In genomic region chr6:129481706-129482105, GRCh38 we compare ENCODE assay signal across 1 cellular context.
TF ChIP-seq lines count a peak whose summit lies in the region.

No MANE protein-coding gene starts in this region.

TF ChIP-seq in HepG2, 621 proteins besides CTCF, POLR2A, EP300 and RAD21 (continued from another document):
- TF ChIP-seq, protein P1, sequence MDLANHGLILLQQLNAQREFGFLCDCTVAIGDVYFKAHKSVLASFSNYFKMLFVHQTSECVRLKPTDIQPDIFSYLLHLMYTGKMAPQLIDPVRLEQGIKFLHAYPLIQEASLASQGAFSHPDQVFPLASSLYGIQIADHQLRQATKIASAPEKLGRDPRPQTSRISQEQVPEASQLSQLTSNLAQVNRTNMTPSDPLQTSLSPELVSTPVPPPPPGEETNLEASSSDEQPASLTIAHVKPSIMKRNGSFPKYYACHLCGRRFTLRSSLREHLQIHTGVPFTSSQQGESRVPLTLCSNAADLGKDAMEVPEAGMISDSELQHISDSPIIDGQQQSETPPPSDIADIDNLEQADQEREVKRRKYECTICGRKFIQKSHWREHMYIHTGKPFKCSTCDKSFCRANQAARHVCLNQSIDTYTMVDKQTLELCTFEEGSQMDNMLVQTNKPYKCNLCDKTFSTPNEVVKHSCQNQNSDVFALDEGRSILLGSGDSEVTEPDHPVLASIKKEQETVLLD (CRISPR knock-in tag; IDR thresholded peaks at IDR 0.05; ENCODE audit: low read depth): no peak
- TF ChIP-seq ZSCAN5A (CRISPR knock-in tag; IDR thresholded peaks at IDR 0.05; ENCODE audit: borderline replicate concordance) (no peak), KDM3A (CRISPR knock-in tag; IDR thresholded peaks at IDR 0.05; ENCODE audit: low read depth) (no peak), MAFG (CRISPR knock-in tag; IDR thresholded peaks at IDR 0.05) (no peak), GATAD2A (CRISPR knock-in tag; IDR thresholded peaks at IDR 0.05) (no peak), NFATC3 (CRISPR knock-in tag; IDR thresholded peaks at IDR 0.05) (no peak), JARID2 (CRISPR knock-in tag; IDR thresholded peaks at IDR 0.05; ENCODE audit: insufficient replicate concordance) (no peak), RFXANK (CRISPR knock-in tag; IDR thresholded peaks at IDR 0.05) (no peak), ZNF234 (CRISPR knock-in tag; conservative IDR thresholded peaks at IDR 0.05) (no peak)
- TF ChIP-seq, protein P2, sequence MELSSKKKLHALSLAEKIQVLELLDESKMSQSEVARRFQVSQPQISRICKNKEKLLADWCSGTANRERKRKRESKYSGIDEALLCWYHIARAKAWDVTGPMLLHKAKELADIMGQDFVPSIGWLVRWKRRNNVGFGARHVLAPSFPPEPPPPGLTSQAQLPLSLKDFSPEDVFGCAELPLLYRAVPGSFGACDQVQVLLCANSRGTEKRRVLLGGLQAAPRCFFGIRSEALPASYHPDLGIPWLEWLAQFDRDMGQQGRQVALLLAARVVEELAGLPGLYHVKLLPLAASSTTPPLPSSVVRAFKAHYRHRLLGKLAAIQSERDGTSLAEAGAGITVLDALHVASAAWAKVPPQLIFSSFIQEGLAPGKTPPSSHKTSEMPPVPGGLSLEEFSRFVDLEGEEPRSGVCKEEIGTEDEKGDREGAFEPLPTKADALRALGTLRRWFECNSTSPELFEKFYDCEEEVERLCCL (CRISPR knock-in tag; IDR thresholded peaks at IDR 0.05; ENCODE audit: borderline replicate concordance): no peak
- TF ChIP-seq, protein P3, sequence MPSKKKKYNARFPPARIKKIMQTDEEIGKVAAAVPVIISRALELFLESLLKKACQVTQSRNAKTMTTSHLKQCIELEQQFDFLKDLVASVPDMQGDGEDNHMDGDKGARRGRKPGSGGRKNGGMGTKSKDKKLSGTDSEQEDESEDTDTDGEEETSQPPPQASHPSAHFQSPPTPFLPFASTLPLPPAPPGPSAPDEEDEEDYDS (CRISPR knock-in tag; IDR thresholded peaks at IDR 0.05): no peak
